ENCODE assay signal across 17 cellular contexts in the genomic region with DNA sequence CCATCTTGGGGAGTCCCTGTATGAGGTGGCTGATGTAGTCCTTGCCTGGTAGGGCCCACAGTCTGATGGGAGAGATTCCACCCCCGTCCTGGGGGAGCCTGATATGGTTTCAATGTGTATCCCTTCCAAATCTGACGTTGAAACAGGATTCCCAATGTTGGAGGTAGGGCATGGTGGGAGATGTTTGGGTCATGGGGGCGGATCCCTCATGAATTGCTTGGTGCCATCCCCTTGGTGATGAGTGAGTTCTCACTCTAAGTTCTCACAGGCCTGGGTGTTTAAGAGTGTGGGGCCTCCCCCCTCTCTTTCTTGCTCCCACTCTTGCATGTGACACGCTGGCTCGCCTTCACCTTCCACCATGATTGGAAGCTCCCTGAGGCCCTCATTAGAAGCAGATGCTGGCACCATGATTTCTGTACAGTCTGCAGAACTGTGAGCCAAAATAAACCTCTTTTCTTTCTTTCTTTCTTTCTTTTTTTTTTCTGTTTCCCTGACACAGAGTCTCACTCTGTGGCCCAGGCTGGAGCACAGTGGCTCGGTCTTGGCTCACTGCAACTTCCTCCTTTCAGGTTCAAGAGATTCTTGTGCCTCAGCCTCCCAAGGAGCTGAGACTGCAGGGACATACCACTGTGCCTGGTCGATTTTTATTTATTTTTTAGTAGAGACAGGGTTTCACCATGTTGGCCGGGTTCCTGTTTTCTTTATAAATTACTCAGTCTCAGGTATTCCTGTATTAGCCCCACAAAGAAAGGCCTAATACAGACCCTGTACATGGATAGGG. TPM values are rescaled to one million over a fixed set of nuclear protein-coding genes. Genes with fewer than 3 reads are reported as not detected.
DNase-seq lines count a peak whose midpoint lies in the region; ATAC-seq and TF ChIP-seq lines count a peak whose summit lies in the region.
"Had no signal": no experiment of that assay in that cellular context is flagged by ENCODE, and none has a peak within 500 bp of the region (broad histone marks: within the 10 kb centered on the region; RNA-seq: fewer than 3 reads in every experiment).

No MANE protein-coding gene starts in this region.

- no peaks in the 10 kb centered on the region for H3K79me2 ChIP-seq in H9 (ENCODE audit: insufficient read depth, low read length)

- WGBS in H9 (ENCODE audit: extremely low coverage, insufficient read length, low lambda C conversion rate), result no CpG with 5 or more reads among the region's 8 CpGs
- WGBS in tibial nerve, 2 donors, result 84 to 85% methylated on average over 8 of the region's 8 CpGs

- H3K4me3 ChIP-seq in RWPE2 (ENCODE audit: severe bottlenecking), result no peak overlapping the region
- H3K4me3 ChIP-seq in thoracic aorta, result no peak overlapping the region
- no peak overlapping the region for H3K4me3 ChIP-seq in tibial nerve
- H3K4me3 ChIP-seq: BLaER1 had no signal

- H3K4ac ChIP-seq in H9 (ENCODE audit: low read depth, low read length), result no peak overlapping the region

- H3K4me1 ChIP-seq in H9 (ENCODE audit: insufficient read depth, low read length) (no peaks in the 10 kb centered on the region), RWPE2 (ENCODE audit: insufficient read depth, poor library complexity, severe bottlenecking) (peaks cover 6% of the 10 kb centered on the region), thoracic aorta (ENCODE audit: control insufficient read depth in 1 of 2, low read depth in 2 of 2) (peaks cover 3 to 49% of the 10 kb centered on the region in 2 donors), tibial nerve (no peaks in the 10 kb centered on the region)

- no peak overlapping the region for H4K5ac ChIP-seq in H9 (ENCODE audit: insufficient read length, low read depth, low read length)

- H3K23ac ChIP-seq in H9 (ENCODE audit: insufficient read length, low read depth, low read length), result no peak overlapping the region

- no peak overlapping the region for H3K4me2 ChIP-seq in H9 (ENCODE audit: insufficient read depth, insufficient read length, low read length)
- H3K4me2 ChIP-seq: BLaER1 had no signal

- TF ChIP-seq CTCF in H9 (conservative IDR thresholded peaks at IDR 0.05), result no peak
- no peak for TF ChIP-seq CTCF in RWPE2 (IDR thresholded peaks at IDR 0.05; ENCODE audit: poor library complexity, severe bottlenecking)
- TF ChIP-seq CTCF in thoracic aorta (IDR thresholded peaks at IDR 0.05), result no peak
- TF ChIP-seq CTCF in tibial nerve (IDR thresholded peaks at IDR 0.05), result no peak

- no peaks in the 10 kb centered on the region for H4K20me1 ChIP-seq in H9 (ENCODE audit: control insufficient read depth, insufficient read depth, insufficient read length)
- H4K20me1 ChIP-seq: BLaER1 had no signal

- no peak overlapping the region for H3K56ac ChIP-seq in H9 (ENCODE audit: insufficient read length, low read depth, low read length)

- peaks cover 7% of the 10 kb centered on the region for H3K27me3 Mint-ChIP-seq in H9 (ENCODE audit: low read depth)
- H3K27me3 Mint-ChIP-seq in activated naive CD8-positive, alpha-beta T cell treated with anti-CD3 and anti-CD28 coated beads, Interleukin-2, amount 50 U/mL, for 24 hours, result peaks cover 3% of the 10 kb centered on the region

- H2BK15ac ChIP-seq in H9 (ENCODE audit: low read depth, low read length), result no peak overlapping the region

- no peak overlapping the region for H3K18ac ChIP-seq in H9 (ENCODE audit: insufficient read length, low read depth, low read length)

- H3K36me3 ChIP-seq in RWPE2 (ENCODE audit: low read depth) (no peaks in the 10 kb centered on the region), thoracic aorta (peaks cover 6% of the 10 kb centered on the region), tibial nerve (no peaks in the 10 kb centered on the region)
- H3K36me3 ChIP-seq: BLaER1 had no signal

- H2AFZ ChIP-seq in H9 (ENCODE audit: low read length), result no peak overlapping the region

- H3K36me3 Mint-ChIP-seq in H9 (ENCODE audit: insufficient read depth in 1 of 3, low read depth in 3 of 3), result no peaks in the 10 kb centered on the region
- no peaks in the 10 kb centered on the region for H3K36me3 Mint-ChIP-seq in activated naive CD8-positive, alpha-beta T cell treated with anti-CD3 and anti-CD28 coated beads, Interleukin-2, amount 50 U/mL, for 24 hours (ENCODE audit: low read depth)
- H3K36me3 Mint-ChIP-seq: CD8-positive, alpha-beta memory T cell had no signal

- H2BK12ac ChIP-seq in H9 (ENCODE audit: insufficient read length, low read depth, low read length), result no peak overlapping the region

- no peak overlapping the region for H2BK5ac ChIP-seq in H9 (ENCODE audit: insufficient read length, low read length)

- H2BK20ac ChIP-seq in H9 (ENCODE audit: low read depth, low read length, poor library complexity, severe bottlenecking), result no peak overlapping the region

- no peaks in the 10 kb centered on the region for H3K9me3 ChIP-seq in H9 (ENCODE audit: control insufficient read depth, low read depth, low read length)
- no peaks in the 10 kb centered on the region for H3K9me3 ChIP-seq in RWPE2 (ENCODE audit: severe bottlenecking)
- no peaks in the 10 kb centered on the region for H3K9me3 ChIP-seq in thoracic aorta
- peaks cover 0 to 5% (median 0%) of the 10 kb centered on the region in 4 donors for H3K9me3 ChIP-seq in tibial nerve
- H3K9me3 ChIP-seq: BLaER1 had no signal

- no peak overlapping the region for H4K91ac ChIP-seq in H9 (ENCODE audit: insufficient read length, low read depth, low read length)

- ATAC-seq in RWPE2 (ENCODE audit: low read depth) (no peak), left lobe of liver (no peak), thoracic aorta (ENCODE audit: insufficient number of reproducible peaks, low FRiP score, low read depth) (no peak)
- ATAC-seq in activated naive CD8-positive, alpha-beta T cell treated with anti-CD3 and anti-CD28 coated beads, Interleukin-2, amount 50 U/mL, for 24 hours, result no peak
- ATAC-seq: Right ventricle myocardium inferior had no signal

- no peak overlapping the region for H3K14ac ChIP-seq in H9 (ENCODE audit: insufficient read depth, low read length)

- H3T11ph ChIP-seq in H9 (ENCODE audit: low read length), result no peak overlapping the region

- TF ChIP-seq EP300 in tibial nerve (IDR thresholded peaks at IDR 0.05), result no peak

- no peak for TF ChIP-seq POLR2A in tibial nerve (IDR thresholded peaks at IDR 0.05)

- H3K27ac ChIP-seq in H9 (ENCODE audit: insufficient read length, low read depth, low read length) (no peak overlapping the region), RWPE2 (ENCODE audit: poor library complexity, severe bottlenecking) (no peak overlapping the region), thoracic aorta (peak overlapping the region; percentile 39 to 68), tibial nerve (no peak overlapping the region)
- H3K27ac ChIP-seq: BLaER1 had no signal

- no peaks in the 10 kb centered on the region for H3K23me2 ChIP-seq in H9 (ENCODE audit: insufficient read length, low read depth, low read length, poor library complexity, severe bottlenecking)

- H2BK120ac ChIP-seq in H9 (ENCODE audit: low read depth, low read length, poor library complexity, severe bottlenecking), result no peak overlapping the region

- no peak overlapping the region for H4K8ac ChIP-seq in H9 (replicated peaks; ENCODE audit: insufficient read length, low read depth, low read length)

- H3K4me1 Mint-ChIP-seq in H9, result no peaks in the 10 kb centered on the region
- H3K4me1 Mint-ChIP-seq in activated naive CD8-positive, alpha-beta T cell treated with anti-CD3 and anti-CD28 coated beads, Interleukin-2, amount 50 U/mL, for 24 hours, result peaks cover 3% of the 10 kb centered on the region
- H3K4me1 Mint-ChIP-seq: CD8-positive, alpha-beta memory T cell had no signal

- no peaks in the 10 kb centered on the region for H3K79me1 ChIP-seq in H9 (ENCODE audit: insufficient read depth, low read depth, low read length, poor library complexity, severe bottlenecking)

- DNase-seq in H9, result peak; percentile 3
- DNase-seq in RWPE2 (ENCODE audit: low spot score), result peak; percentile 56
- DNase-seq in left lobe of liver (ENCODE audit: low spot score), result peak; percentile 6
- DNase-seq in thoracic aorta (ENCODE audit: low spot score), result no peak
- no peak for DNase-seq in tibial nerve (ENCODE audit: low spot score in 2 of 2)
- no peak for DNase-seq in activated naive CD8-positive, alpha-beta T cell treated with anti-CD3 and anti-CD28 coated beads, Interleukin-2, amount 50 U/mL, for 24 hours
- no peak for DNase-seq in COLO829 (ENCODE audit: low spot score)
- DNase-seq: CD8-positive, alpha-beta memory T cell; GOT3; HFFc6; NCI-H1048; NCI-H1694; NCI-H2171; NCI-H446 treated with DMSO at 0.1 percent for 48 hours; NCI-H748 treated with DMSO at 0.1 percent for 48 hours had no signal

- peak overlapping the region in 1 of 3 experiments; percentile 46; a peak in 1 of 7 replicates for H3K27ac Mint-ChIP-seq in H9
- no peak overlapping the region for H3K27ac Mint-ChIP-seq in activated naive CD8-positive, alpha-beta T cell treated with anti-CD3 and anti-CD28 coated beads, Interleukin-2, amount 50 U/mL, for 24 hours
- H3K27ac Mint-ChIP-seq: CD8-positive, alpha-beta memory T cell; HFFc6 had no signal

- H3K9me3 Mint-ChIP-seq in H9, result no peaks in the 10 kb centered on the region; a peak in 1 of 5 replicates
- peaks cover 4% of the 10 kb centered on the region for H3K9me3 Mint-ChIP-seq in activated naive CD8-positive, alpha-beta T cell treated with anti-CD3 and anti-CD28 coated beads, Interleukin-2, amount 50 U/mL, for 24 hours

- no peak overlapping the region for H3K4me3 Mint-ChIP-seq in H9
- no peak overlapping the region for H3K4me3 Mint-ChIP-seq in activated naive CD8-positive, alpha-beta T cell treated with anti-CD3 and anti-CD28 coated beads, Interleukin-2, amount 50 U/mL, for 24 hours
- H3K4me3 Mint-ChIP-seq: CD8-positive, alpha-beta memory T cell; HFFc6 had no signal

- H2AK5ac ChIP-seq in H9 (ENCODE audit: insufficient read length, low read length), result no peak overlapping the region

- no peak overlapping the region for H3K9ac ChIP-seq in H9 (ENCODE audit: extremely low read depth, insufficient read length, low read length)
- H3K9ac ChIP-seq: BLaER1 had no signal

- H3K27me3 ChIP-seq in H9 (ENCODE audit: insufficient read depth, low read length) (no peaks in the 10 kb centered on the region; the same call in 1 of the 2 replicates), RWPE2 (ENCODE audit: insufficient read depth, poor library complexity, severe bottlenecking) (no peaks in the 10 kb centered on the region), thoracic aorta (replicated peaks; ENCODE audit: insufficient read depth) (no peaks in the 10 kb centered on the region), tibial nerve (no peaks in the 10 kb centered on the region)
- H3K27me3 ChIP-seq: BLaER1 had no signal

RNA-seq across cellular contexts. Expression of a gene that starts 28.6 kb away (rescaled TPM):
- total RNA-seq in H9 (2021) (0.07 TPM in 1 of 2 replicates, not detected in the other), left lobe of liver (0.88 TPM), thoracic aorta (100 to 1,000 TPM; 246 to 360 TPM), tibial nerve (10 to 100 TPM in 1 of 4 donors, 1 to 10 TPM in 3; 2.7 to 12.1 (median 6.9) TPM)
- total RNA-seq: CD8-positive, alpha-beta memory T cell had no signal

Comparison
In these comparisons a context has a peak if more than half of its experiments do, and no peak if none do; other contexts are left out.
1. DNase-seq: peak in H9 (single experiment), RWPE2 (single experiment) and left lobe of liver (single experiment); none in thoracic aorta (single experiment), tibial nerve (0 of 2), activated naive CD8-positive, alpha-beta T cell treated with anti-CD3 and anti-CD28 coated beads, Interleukin-2, amount 50 U/mL, for 24 hours (single experiment) and COLO829 (single experiment).
2. H3K27ac ChIP-seq: peak in thoracic aorta (2 of 2); none in H9 (single experiment), RWPE2 (single experiment) and tibial nerve (0 of 4).
3. RNA of a gene that starts 28.6 kb away (total RNA-seq): 246 to 360 TPM in thoracic aorta; 2.7 to 12.1 TPM in tibial nerve, 0.88 TPM in left lobe of liver (single experiment) and 0.07 TPM in H9; every median in the first group is over 10 times any median in the second.